1 cellular context compared by ENCODE assay signal in the genomic region with DNA sequence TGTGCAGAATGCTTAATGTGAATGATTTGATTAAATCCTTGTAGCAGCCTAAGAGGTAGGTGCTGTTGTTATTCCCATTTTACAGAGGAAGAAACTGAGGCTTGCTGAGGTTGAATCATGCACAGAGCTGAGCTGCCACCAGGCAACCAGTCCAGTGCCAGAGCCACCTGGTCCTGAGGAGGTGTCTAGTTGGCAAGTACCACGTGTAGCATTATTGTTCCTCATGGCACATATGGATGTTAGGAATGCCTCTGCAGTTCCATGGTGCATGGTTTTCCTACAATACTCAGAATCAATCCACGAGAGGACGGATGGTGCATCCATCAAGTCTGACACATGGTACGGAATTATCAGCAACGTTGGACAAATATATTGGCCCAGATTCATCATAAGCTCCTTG.
A peak's percentile ranks its signal among the peaks of the same experiment; 100 is the strongest.
TF ChIP-seq lines count a peak whose summit lies in the region.

No MANE protein-coding gene starts in this region.

TF ChIP-seq in HepG2, 621 proteins besides CTCF, POLR2A, EP300 and RAD21:
- TF ChIP-seq, protein P1, sequence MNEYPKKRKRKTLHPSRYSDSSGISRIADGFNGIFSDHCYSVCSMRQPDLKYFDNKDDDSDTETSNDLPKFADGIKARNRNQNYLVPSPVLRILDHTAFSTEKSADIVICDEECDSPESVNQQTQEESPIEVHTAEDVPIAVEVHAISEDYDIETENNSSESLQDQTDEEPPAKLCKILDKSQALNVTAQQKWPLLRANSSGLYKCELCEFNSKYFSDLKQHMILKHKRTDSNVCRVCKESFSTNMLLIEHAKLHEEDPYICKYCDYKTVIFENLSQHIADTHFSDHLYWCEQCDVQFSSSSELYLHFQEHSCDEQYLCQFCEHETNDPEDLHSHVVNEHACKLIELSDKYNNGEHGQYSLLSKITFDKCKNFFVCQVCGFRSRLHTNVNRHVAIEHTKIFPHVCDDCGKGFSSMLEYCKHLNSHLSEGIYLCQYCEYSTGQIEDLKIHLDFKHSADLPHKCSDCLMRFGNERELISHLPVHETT (CRISPR knock-in tag; conservative IDR thresholded peaks at IDR 0.05): no peak
- TF ChIP-seq ZNF629 (CRISPR knock-in tag; conservative IDR thresholded peaks at IDR 0.05): peak; percentile 21; the same call in 1 of the 2 replicates
- TF ChIP-seq, protein P2, sequence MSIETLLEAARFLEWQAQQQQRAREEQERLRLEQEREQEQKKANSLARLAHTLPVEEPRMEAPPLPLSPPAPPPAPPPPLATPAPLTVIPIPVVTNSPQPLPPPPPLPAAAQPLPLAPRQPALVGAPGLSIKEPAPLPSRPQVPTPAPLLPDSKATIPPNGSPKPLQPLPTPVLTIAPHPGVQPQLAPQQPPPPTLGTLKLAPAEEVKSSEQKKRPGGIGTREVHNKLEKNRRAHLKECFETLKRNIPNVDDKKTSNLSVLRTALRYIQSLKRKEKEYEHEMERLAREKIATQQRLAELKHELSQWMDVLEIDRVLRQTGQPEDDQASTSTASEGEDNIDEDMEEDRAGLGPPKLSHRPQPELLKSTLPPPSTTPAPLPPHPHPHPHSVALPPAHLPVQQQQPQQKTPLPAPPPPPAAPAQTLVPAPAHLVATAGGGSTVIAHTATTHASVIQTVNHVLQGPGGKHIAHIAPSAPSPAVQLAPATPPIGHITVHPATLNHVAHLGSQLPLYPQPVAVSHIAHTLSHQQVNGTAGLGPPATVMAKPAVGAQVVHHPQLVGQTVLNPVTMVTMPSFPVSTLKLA (IDR thresholded peaks at IDR 0.05): peak; percentile 92
